ENCODE assay signal across 8 cellular contexts in the genomic region with DNA sequence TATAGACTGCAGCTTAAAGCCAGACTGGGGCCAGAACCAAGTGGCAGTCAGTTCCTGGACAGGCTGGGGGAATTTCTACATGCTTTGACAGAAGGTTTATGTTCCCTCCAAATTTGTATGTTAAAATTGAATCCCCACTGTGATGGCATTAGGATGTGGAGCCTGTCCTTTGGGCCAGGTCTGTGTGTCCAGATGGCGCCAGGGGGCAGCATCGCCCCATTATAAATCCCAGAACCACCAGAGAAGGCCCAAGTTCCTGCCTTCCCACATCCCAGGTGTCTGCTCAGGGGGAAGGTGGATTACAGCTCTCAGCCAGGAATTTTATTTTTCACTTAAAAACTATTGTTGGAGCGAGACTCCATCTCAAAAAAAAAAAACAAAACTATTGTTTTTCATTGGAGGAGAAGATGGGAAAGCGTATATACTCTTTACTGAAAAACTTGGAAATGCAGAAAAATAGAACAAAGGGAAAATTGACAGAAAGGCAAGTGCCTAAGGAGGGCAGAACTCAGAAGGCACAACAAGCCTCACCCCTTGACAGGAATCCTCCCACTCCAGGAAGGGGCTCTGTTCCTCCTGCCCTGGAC. TPM values are rescaled to one million over a fixed set of nuclear protein-coding genes. Genes with fewer than 3 reads are reported as not detected.
DNase-seq lines count a peak whose midpoint lies in the region; ATAC-seq and TF ChIP-seq lines count a peak whose summit lies in the region.

No MANE protein-coding gene starts in this region.

- peak; percentile 67 for TF ChIP-seq CTCF in WERI-Rb-1 (IDR thresholded peaks at IDR 0.05; ENCODE audit: low read depth, low read length)

- ATAC-seq in GM21447 (IDR thresholded peaks at IDR 0.05; ENCODE audit: unreplicated experiment) (peak; percentile 48), HG03342 (IDR thresholded peaks at IDR 0.05; ENCODE audit: unreplicated experiment) (no peak), HG02678 (IDR thresholded peaks at IDR 0.05; ENCODE audit: unreplicated experiment) (no peak)

- no peak overlapping the region for H2AK5ac ChIP-seq in mesendoderm (ENCODE audit: low read length)

- H3K4ac ChIP-seq in mesendoderm (ENCODE audit: low read depth, low read length) = no peak overlapping the region

- H4K8ac ChIP-seq in mesendoderm (ENCODE audit: low read depth, low read length) = no peak overlapping the region

- H3K18ac ChIP-seq in mesendoderm (ENCODE audit: low read length) = no peak overlapping the region

- H3K9me3 ChIP-seq in WERI-Rb-1 (ENCODE audit: severe bottlenecking) = no peaks in the 10 kb centered on the region

- H3K4me3 ChIP-seq in WERI-Rb-1 (ENCODE audit: low read depth, low read length) = no peak overlapping the region
- no peak overlapping the region for H3K4me3 ChIP-seq in mesendoderm (ENCODE audit: low read length)

- H3K56ac ChIP-seq in mesendoderm (ENCODE audit: low read length) = no peak overlapping the region

- H3K79me2 ChIP-seq in mesendoderm (ENCODE audit: control insufficient read depth, insufficient read depth, low read length) = no peaks in the 10 kb centered on the region

- no peak overlapping the region for H3K9ac ChIP-seq in mesendoderm (ENCODE audit: low read length)

- H2BK15ac ChIP-seq in mesendoderm (replicated peaks; ENCODE audit: low read depth) = no peak overlapping the region

- no peak overlapping the region for H3K27ac ChIP-seq in WERI-Rb-1
- H3K27ac ChIP-seq in mesendoderm (ENCODE audit: low read depth, low read length) = no peak overlapping the region

- H4K5ac ChIP-seq in mesendoderm (ENCODE audit: low read length) = no peak overlapping the region

- H3K4me2 ChIP-seq in mesendoderm (ENCODE audit: low read length) = no peak overlapping the region

- no peak overlapping the region for H2BK120ac ChIP-seq in mesendoderm (ENCODE audit: low read depth, low read length)

- H2BK5ac ChIP-seq in mesendoderm (ENCODE audit: low read length) = no peak overlapping the region

- H3K4me1 ChIP-seq in mesendoderm (ENCODE audit: control insufficient read depth, low read depth, low read length) = no peaks in the 10 kb centered on the region

- peak; percentile 36 for DNase-seq in COLO829 (ENCODE audit: low spot score)
- peak; percentile 56 for DNase-seq in NCI-H2196 (lab: John Stamatoyannopoulos, UW; ENCODE audit: unreplicated experiment)
- peak; percentile 78 for DNase-seq in WERI-Rb-1
- DNase-seq in ecto neural progenitor cell (ENCODE audit: low spot score) = peak; percentile 72
- peak; percentile 83 for DNase-seq in mesendoderm

- WGBS in mesendoderm (ENCODE audit: extremely low coverage, insufficient coverage, low lambda C conversion rate) = no CpG with 5 or more reads among the region's 4 CpGs

- no peaks in the 10 kb centered on the region for H3K79me1 ChIP-seq in mesendoderm (ENCODE audit: low read length)

- H3K27me3 ChIP-seq in WERI-Rb-1 (ENCODE audit: insufficient read depth, low read depth, severe bottlenecking) (no peaks in the 10 kb centered on the region), mesendoderm (ENCODE audit: insufficient read depth, low read length, poor library complexity) (no peaks in the 10 kb centered on the region)

- no peak overlapping the region for H3K23ac ChIP-seq in mesendoderm (ENCODE audit: low read length)

- no peaks in the 10 kb centered on the region for H3K36me3 ChIP-seq in WERI-Rb-1
- no peaks in the 10 kb centered on the region for H3K36me3 ChIP-seq in mesendoderm (ENCODE audit: control insufficient read depth, insufficient read depth, low read length)

RNA-seq across cellular contexts. Expression of gene IL3, which starts 5.0 kb away (rescaled TPM):
- not detected for polyA plus RNA-seq in mesendoderm (2013, experiment 1 of 2)
- not detected for polyA plus RNA-seq in mesendoderm (2013, experiment 2 of 2)

RNA-seq across cellular contexts. Expression of gene CSF2, which starts 8.1 kb away (rescaled TPM):
- not detected for polyA plus RNA-seq in mesendoderm (2013, experiment 1 of 2)
- polyA plus RNA-seq in mesendoderm (2013, experiment 2 of 2) = not detected

RNA-seq across cellular contexts. Expression of gene ACSL6, which starts 54.0 kb away (rescaled TPM):
- polyA plus RNA-seq in mesendoderm (2013, experiment 1 of 2) = 0.49 TPM
- 0.60 TPM for polyA plus RNA-seq in mesendoderm (2013, experiment 2 of 2)
